Comparison of ENCODE assay signal across 1 cellular context in the genomic region with DNA sequence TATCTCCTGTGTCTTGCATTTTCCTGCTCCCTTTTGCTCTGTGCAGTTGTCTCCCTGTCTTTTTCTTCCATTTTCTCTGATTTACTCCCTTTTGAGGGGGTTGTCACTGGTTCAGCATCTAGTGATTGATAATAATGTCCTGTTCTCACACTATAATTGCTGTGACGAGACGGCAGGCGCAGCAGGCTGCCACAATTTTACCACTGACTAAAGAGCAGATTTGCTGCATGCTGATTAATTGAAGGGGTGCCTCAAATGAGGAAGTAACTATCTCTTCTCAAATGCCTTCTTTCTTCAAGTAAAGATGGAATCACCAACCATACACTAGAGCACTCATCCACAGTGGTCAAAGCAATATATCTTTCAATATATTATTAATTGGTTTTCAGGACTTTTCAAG.
TF ChIP-seq lines count a peak whose summit lies in the region.

No MANE protein-coding gene starts in this region.

TF ChIP-seq in K562, 482 proteins besides CTCF, POLR2A, EP300 and RAD21 (continued from another document):
- TF ChIP-seq ZNF24 (IDR thresholded peaks at IDR 0.05) (no peak), POLR2H (tag; IDR thresholded peaks at IDR 0.05; ENCODE audit: low read depth) (no peak), E2F6 (IDR thresholded peaks at IDR 0.05; ENCODE audit: borderline replicate concordance in 1 of 2, extremely low read depth in 1 of 2, insufficient read depth in 1 of 2, insufficient read length in 1 of 2, low read depth in 1 of 2, low read length in 1 of 2, poor library complexity in 1 of 2, severe bottlenecking in 1 of 2) (no peak), FOXJ3 (CRISPR knock-in tag; IDR thresholded peaks at IDR 0.05) (no peak), MEIS2 (IDR thresholded peaks at IDR 0.05; ENCODE audit: partially characterized antibody) (peak; percentile 28)
